In genomic region chr4:10028910-10029309, GRCh38 we compare ENCODE assay signal across 1 cellular context.
TF ChIP-seq lines count a peak whose summit lies in the region.

No MANE protein-coding gene starts in this region.

TF ChIP-seq in K562, 482 proteins besides CTCF, POLR2A, EP300 and RAD21:
- TF ChIP-seq MLX (CRISPR knock-in tag; conservative IDR thresholded peaks at IDR 0.05), result no peak
- TF ChIP-seq ID3 (CRISPR knock-in tag; IDR thresholded peaks at IDR 0.05), result no peak
- TF ChIP-seq ID3 (tag; IDR thresholded peaks at IDR 0.05), result 0 out of 2 replicates have a peak, but pooled peaks have one; percentile 22
- no peak for TF ChIP-seq ZNF12 (CRISPR knock-in tag; IDR thresholded peaks at IDR 0.05)
